8 cellular contexts compared by ENCODE assay signal in genomic region chr3:5123937-5124336, GRCh38. TPM values are rescaled to one million over a fixed set of nuclear protein-coding genes. Genes with fewer than 3 reads are reported as not detected.
A peak's percentile ranks its signal among the peaks of the same experiment; 100 is the strongest.
DNase-seq lines count a peak whose midpoint lies in the region; TF ChIP-seq lines count a peak whose summit lies in the region.
"Had no signal": no experiment of that assay in that cellular context is flagged by ENCODE, and none has a peak within 500 bp of the region (broad histone marks: within the 10 kb centered on the region; RNA-seq: fewer than 3 reads in every experiment).

No MANE protein-coding gene starts in this region.

- H2AFZ ChIP-seq in smooth muscle cell (ENCODE audit: low read depth), result no peak overlapping the region

- TF ChIP-seq CTCF in HEK293 (tag by site-specific recombination; IDR thresholded peaks at IDR 0.05) (no peak), WI38 (IDR thresholded peaks at IDR 0.05; ENCODE audit: low read depth, low read length) (no peak), smooth muscle cell (IDR thresholded peaks at IDR 0.05; ENCODE audit: borderline replicate concordance, insufficient read depth, poor library complexity, severe bottlenecking) (no peak)

- DNase-seq in glomerular visceral epithelial cell (ENCODE audit: extremely low spot score) (peak; percentile 11), smooth muscle cell (lab: John Stamatoyannopoulos, UW; ENCODE audit: unreplicated experiment) (no peak), NCI-H345 treated with DMSO at 0.1 percent for 48 hours (lab: John Stamatoyannopoulos, UW; ENCODE audit: unreplicated experiment) (no peak), NCI-H748 treated with DMSO at 0.1 percent for 48 hours (lab: John Stamatoyannopoulos, UW) (no peak), NCI-H510A treated with DMSO at 0.1 percent for 48 hours (lab: John Stamatoyannopoulos, UW) (no peak)
- DNase-seq: NCI-H1092 had no signal

- H3F3A ChIP-seq in smooth muscle cell (ENCODE audit: low read depth), result peaks cover 9% of the 10 kb centered on the region

- H3K4me3 ChIP-seq in HEK293 (ENCODE audit: low read depth, low read length), result no peak overlapping the region; the same call in 1 of the 2 replicates
- H3K4me3 ChIP-seq in WI38 (ENCODE audit: low read depth, low read length), result peak overlapping the region; percentile 97
- H3K4me3 ChIP-seq in smooth muscle cell, result peak overlapping the region; percentile 90

- POLR2A ChIA-PET in HEK293 (lab: Yijun Ruan, JAX), result interaction anchor here (0.6 to 1.6 kb wide), 4 partner anchors 63 to 163 kb away, joined by 3 to 6 read pairs (median 4); partner anchors contain the start of gene BHLHE40

- H4K20me1 ChIP-seq in smooth muscle cell (ENCODE audit: low read depth), result peaks cover 62% of the 10 kb centered on the region

- H3K79me2 ChIP-seq in smooth muscle cell (ENCODE audit: low read depth), result peaks cover 68% of the 10 kb centered on the region

- no peak overlapping the region for H3K27ac ChIP-seq in HEK293 (ENCODE audit: extremely low read depth, low read depth, low read length)
- peak overlapping the region; percentile 93 for H3K27ac ChIP-seq in smooth muscle cell (ENCODE audit: low read depth)

- WGBS in smooth muscle cell (ENCODE audit: low lambda C conversion rate), result 77% methylated on average over 12 of the region's 12 CpGs

- H3K36me3 ChIP-seq in HEK293 (ENCODE audit: control insufficient read depth in 2 of 2, insufficient read depth in 1 of 2, low read length in 2 of 2), result no peaks in the 10 kb centered on the region; a peak in 1 of 3 replicates
- no peaks in the 10 kb centered on the region for H3K36me3 ChIP-seq in smooth muscle cell (ENCODE audit: low read depth)

- CTCF ChIA-PET in HEK293 (lab: Yijun Ruan, JAX), result interaction anchor here (0.6 to 1.8 kb wide), 6 partner anchors 12 to 1830 kb away, joined by 3 to 9 read pairs (median 5); no protein-coding TSS in a partner anchor

- H3K4me1 ChIP-seq in HEK293 (ENCODE audit: control insufficient read depth, insufficient read depth, low read length) (peaks cover 3% of the 10 kb centered on the region), smooth muscle cell (ENCODE audit: low read depth) (peaks cover 14% of the 10 kb centered on the region)

- peak overlapping the region; percentile 93 for H3K4me2 ChIP-seq in smooth muscle cell

- H3K9me3 ChIP-seq in HEK293 (ENCODE audit: control insufficient read depth, insufficient read depth, low read depth, low read length), result no peaks in the 10 kb centered on the region
- no peaks in the 10 kb centered on the region for H3K9me3 ChIP-seq in smooth muscle cell (replicated peaks; ENCODE audit: low read depth)

- peak overlapping the region; percentile 99 for H3K9ac ChIP-seq in smooth muscle cell (ENCODE audit: low read depth)

- no peaks in the 10 kb centered on the region for H3K27me3 ChIP-seq in smooth muscle cell (ENCODE audit: low read depth)

TF ChIP-seq in HEK293, 187 proteins besides CTCF, POLR2A, EP300 and RAD21:
- TF ChIP-seq RBAK (tag by site-specific recombination; IDR thresholded peaks at IDR 0.05) (no peak), ZNF624 (tag by site-specific recombination; IDR thresholded peaks at IDR 0.05) (no peak), KLF1 (tag by site-specific recombination; IDR thresholded peaks at IDR 0.05) (peak; percentile 48)
- TF ChIP-seq, protein P1, sequence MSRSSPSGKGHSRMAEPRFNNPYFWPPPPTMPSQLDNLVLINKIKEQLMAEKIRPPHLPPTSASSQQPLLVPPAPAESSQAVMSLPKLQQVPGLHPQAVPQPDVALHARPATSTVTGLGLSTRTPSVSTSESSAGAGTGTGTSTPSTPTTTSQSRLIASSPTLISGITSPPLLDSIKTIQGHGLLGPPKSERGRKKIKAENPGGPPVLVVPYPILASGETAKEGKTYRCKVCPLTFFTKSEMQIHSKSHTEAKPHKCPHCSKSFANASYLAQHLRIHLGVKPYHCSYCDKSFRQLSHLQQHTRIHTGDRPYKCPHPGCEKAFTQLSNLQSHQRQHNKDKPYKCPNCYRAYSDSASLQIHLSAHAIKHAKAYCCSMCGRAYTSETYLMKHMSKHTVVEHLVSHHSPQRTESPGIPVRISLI (tag by site-specific recombination; IDR thresholded peaks at IDR 0.05), result peak; percentile 70; the same call in 1 of the 2 replicates
TF ChIP-seq in HEK293: peak in this region for 2.

RNA-seq across cellular contexts. Expression of gene ARL8B, which starts 1.8 kb away (rescaled TPM):
- total RNA-seq in smooth muscle cell, result 83.8 and 95.0 TPM in 2 replicates
- polyA plus RNA-seq in smooth muscle cell, result 33.6 and 42.2 TPM in 2 replicates
